In the genomic region with DNA sequence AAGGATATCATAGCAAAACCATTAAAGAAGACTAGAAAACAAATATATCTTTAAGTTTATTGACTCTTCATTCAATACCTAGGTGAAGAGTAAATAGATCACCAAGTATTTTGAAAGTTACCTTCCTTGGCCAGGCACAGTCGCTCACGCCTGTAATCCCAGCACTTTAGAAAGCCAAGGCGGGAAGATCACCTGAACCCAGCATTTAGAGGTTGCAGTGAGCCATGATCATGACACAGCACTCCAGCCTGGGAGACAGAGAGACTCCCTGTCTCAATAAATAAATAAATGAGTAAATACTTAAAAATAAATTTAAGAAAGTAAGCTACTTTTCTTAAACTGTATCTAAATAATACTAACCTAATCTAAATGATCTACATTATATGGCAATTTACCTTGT, we compare ENCODE assay signal across 1 cellular context.
TF ChIP-seq lines count a peak whose summit lies in the region.

No MANE protein-coding gene starts in this region.

TF ChIP-seq in IMR-90, 13 proteins besides CTCF, POLR2A, EP300 and RAD21:
- no peak for TF ChIP-seq BHLHE40 (IDR thresholded peaks at IDR 0.05; ENCODE audit: low read depth, low read length)
- TF ChIP-seq SMC3 (IDR thresholded peaks at IDR 0.05; ENCODE audit: low read depth, low read length) = no peak
- TF ChIP-seq MAFK (IDR thresholded peaks at IDR 0.05; ENCODE audit: low read depth, low read length) = no peak
- no peak for TF ChIP-seq CEBPB (IDR thresholded peaks at IDR 0.05; ENCODE audit: low read depth, low read length)
- TF ChIP-seq NFE2L2 (IDR thresholded peaks at IDR 0.05; ENCODE audit: low read depth, low read length) = no peak
- TF ChIP-seq FOS (IDR thresholded peaks at IDR 0.05; ENCODE audit: low read depth, low read length) = no peak
